Comparison of ENCODE assay signal across 19 cellular contexts in the genomic region with DNA sequence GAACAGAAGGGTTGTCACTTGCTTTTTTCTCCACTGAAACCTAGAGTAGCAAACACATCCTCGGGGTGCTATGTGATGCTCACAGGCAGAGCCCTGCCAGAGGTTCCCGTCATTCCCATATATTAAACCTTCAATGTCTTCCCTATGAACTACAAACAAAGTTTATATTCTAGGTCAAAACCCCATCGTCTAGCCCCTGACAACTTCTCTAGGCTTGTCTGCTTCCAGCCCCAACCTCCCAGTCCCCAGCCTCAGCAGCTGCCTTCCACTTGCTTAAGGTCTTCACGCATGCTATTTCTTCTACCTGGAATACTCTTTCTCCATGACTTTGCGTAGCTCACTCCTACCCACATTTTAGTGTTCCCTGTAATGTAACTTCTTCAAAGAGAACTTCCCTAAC. TPM values are rescaled to one million over a fixed set of nuclear protein-coding genes. Genes with fewer than 3 reads are reported as not detected.
"Had no signal": no experiment of that assay in that cellular context is flagged by ENCODE, and none has a peak within 500 bp of the region (broad histone marks: within the 10 kb centered on the region; RNA-seq: fewer than 3 reads in every experiment).

No MANE protein-coding gene starts in this region.

- H3K9me3 ChIP-seq: gastroesophageal sphincter, neutrophil had no signal

- H3K27ac Mint-ChIP-seq: activated B cell treated with CpG ODN at 0.5 μM for 24 hours; activated CD4-positive, alpha-beta T cell treated with anti-CD3 and anti-CD28 coated beads, Interleukin-2, amount 10 ng/mL, durations not matched to agents 7 days and 5 days; activated naive CD4-positive, alpha-beta T cell treated with anti-CD3 and anti-CD28 coated beads for 36 hours; T-helper 2 cell treated with Interferon-gamma antibody and Interleukin-4, amounts not matched to agents 5 μg/mL and 100 μg/mL, for 36 hours had no signal

- DNase-seq: activated B cell treated with CpG ODN at 0.5 μM for 24 hours; activated CD4-positive, alpha-beta T cell treated with anti-CD3 and anti-CD28 coated beads, Interleukin-2, amount 10 ng/mL, durations not matched to agents 7 days and 5 days; activated CD8-positive, alpha-beta memory T cell treated with anti-CD3 and anti-CD28 coated beads, Interleukin-2, amount 50 U/mL, for 4 hours; activated naive CD4-positive, alpha-beta T cell treated with anti-CD3 and anti-CD28 coated beads for 36 hours; activated T-cell treated with anti-CD3 and anti-CD28 coated beads, Interleukin-2, amount 50 U/mL, for 4 hours; aorta; cerebellar nuclear complex; effector CD8-positive, alpha-beta T cell; heart right ventricle; kidney glomerular epithelial cell; left ventricle myocardium superior; stimulated activated CD4-positive, alpha-beta T cell treated with anti-CD3 and anti-CD28 coated beads, Interleukin-1b, Interleukin-23, amount 100 ng/mL, for 48 hours; stimulated activated CD8-positive, alpha-beta memory T cell treated with anti-CD3 and anti-CD28 coated beads, Interleukin-4, amount 100 ng/mL, for 48 hours; stimulated activated naive CD4-positive, alpha-beta T cell had no signal

- H3K4me3 ChIP-seq: esophagus muscularis mucosa, gastroesophageal sphincter, heart right ventricle had no signal

- H3K9ac ChIP-seq: parathyroid adenoma had no signal

- H3K4me3 Mint-ChIP-seq: activated B cell treated with CpG ODN at 0.5 μM for 24 hours; activated CD4-positive, alpha-beta T cell treated with anti-CD3 and anti-CD28 coated beads, Interleukin-2, amount 10 ng/mL, durations not matched to agents 7 days and 5 days; activated naive CD4-positive, alpha-beta T cell treated with anti-CD3 and anti-CD28 coated beads for 36 hours; T-helper 2 cell treated with Interferon-gamma antibody and Interleukin-4, amounts not matched to agents 5 μg/mL and 100 μg/mL, for 36 hours had no signal

- H3K27me3 ChIP-seq: esophagus muscularis mucosa, gastroesophageal sphincter, heart right ventricle had no signal

- H3K36me3 ChIP-seq: esophagus muscularis mucosa, gastroesophageal sphincter, heart right ventricle, neutrophil had no signal

- H3K27ac ChIP-seq: heart right ventricle, neutrophil, parathyroid adenoma had no signal

- H3K79me2 ChIP-seq: parathyroid adenoma had no signal

- ATAC-seq: activated T-cell treated with anti-CD3 and anti-CD28 coated beads, Interleukin-2, amount 50 U/mL, for 4 hours; gastroesophageal sphincter; heart right ventricle; left ventricle myocardium superior had no signal

RNA-seq across cellular contexts. Expression of a gene that starts 1.9 kb away (rescaled TPM):
- total RNA-seq: activated B cell treated with CpG ODN at 0.5 μM for 24 hours had no signal
